In the genomic region with DNA sequence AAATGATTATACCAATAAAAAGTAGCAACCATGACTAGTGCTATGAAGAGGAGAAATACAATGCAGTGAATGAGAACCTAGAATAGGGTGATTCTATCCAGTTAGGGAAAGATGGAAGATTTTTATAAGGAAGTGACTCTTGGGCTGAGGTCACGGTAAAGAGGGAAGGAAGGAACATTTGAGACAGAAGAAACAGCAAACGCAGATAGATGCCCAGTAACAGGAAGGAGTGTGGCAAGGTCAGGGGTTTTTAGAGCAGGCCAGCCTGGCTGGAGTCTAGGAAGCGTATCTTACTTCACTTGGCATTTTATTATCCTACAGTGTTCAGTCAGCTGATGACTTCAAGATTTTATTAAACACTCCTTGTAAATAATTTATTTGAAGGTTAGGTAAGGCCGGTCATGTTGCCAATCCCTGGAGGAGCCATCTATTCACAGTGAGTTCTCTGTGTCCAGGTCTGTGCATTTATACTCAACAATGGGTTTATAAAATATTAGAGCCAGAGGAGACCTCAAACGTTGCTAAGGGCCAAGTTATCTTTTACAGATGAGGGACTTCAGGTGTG, we compare ENCODE assay signal across 18 cellular contexts.
DNase-seq lines count a peak whose midpoint lies in the region; ATAC-seq, FAIRE-seq and TF ChIP-seq lines count a peak whose summit lies in the region.
"Had no signal": no experiment of that assay in that cellular context is flagged by ENCODE, and none has a peak within 500 bp of the region (broad histone marks: within the 10 kb centered on the region; RNA-seq: fewer than 3 reads in every experiment).

No MANE protein-coding gene starts in this region.

- H3K4me1 ChIP-seq in IMR-90 (ENCODE audit: control insufficient read depth, insufficient read depth, low read length) (peaks cover 17% of the 10 kb centered on the region), adipocyte (ENCODE audit: control insufficient read depth, insufficient read depth, low read length) (peaks cover 60% of the 10 kb centered on the region), left lung (peaks cover 0 to 62% of the 10 kb centered on the region in 2 donors)

- TF ChIP-seq CTCF in IMR-90 (conservative IDR thresholded peaks at IDR 0.05; ENCODE audit: low read depth, low read length) (no peak), left lung (IDR thresholded peaks at IDR 0.05) (no peak), D721Med (IDR thresholded peaks at IDR 0.05; ENCODE audit: insufficient read depth, missing control alignments) (no peak)

- ATAC-seq in IMR-90 (ENCODE audit: low read depth) = no peak
- peak; percentile 32 for ATAC-seq in left lung
- no peak for ATAC-seq in HG03354 (IDR thresholded peaks at IDR 0.05; ENCODE audit: poor library complexity, severe bottlenecking, unreplicated experiment)
- ATAC-seq: GM12878 had no signal

- peak overlapping the region; percentile 56; the same call in 1 of the 2 replicates for H2BK120ac ChIP-seq in IMR-90 (ENCODE audit: low read depth, low read length)

- BruUV-seq in IMR-90 (replicated peaks; lab: Mats Ljungman, UMichigan) = no TSS peak

- H2BK5ac ChIP-seq in IMR-90 (ENCODE audit: low read depth, low read length, poor library complexity, severe bottlenecking) = no peak overlapping the region

- CTCF ChIA-PET in IMR-90 (lab: Yijun Ruan, JAX) = no interaction called here

- H3K4me1 Mint-ChIP-seq in activated CD4-positive, alpha-beta T cell treated with anti-CD3 and anti-CD28 coated beads, Interleukin-2, amount 10 ng/mL, durations not matched to agents 24 days and 14 days = peaks cover 24% of the 10 kb centered on the region

- H2AK9ac ChIP-seq in IMR-90 (replicated peaks; ENCODE audit: low read depth, low read length, poor library complexity) = no peak overlapping the region

- no peaks in the 10 kb centered on the region for H3K27me3 Mint-ChIP-seq in activated CD4-positive, alpha-beta T cell treated with anti-CD3 and anti-CD28 coated beads, Interleukin-2, amount 10 ng/mL, durations not matched to agents 24 days and 14 days

- TF ChIP-seq POLR2A in IMR-90 (IDR thresholded peaks at IDR 0.05; ENCODE audit: low read depth, low read length) = no peak

- H3K56ac ChIP-seq in IMR-90 (ENCODE audit: extremely low read depth, insufficient read depth, low read length) = 0 out of 2 replicates have a peak overlapping the region, but pooled peaks have one; percentile 2

- peak overlapping the region; percentile 81; the same call in 1 of the 2 replicates for H4K91ac ChIP-seq in IMR-90 (ENCODE audit: insufficient read depth, low read depth, low read length)

- H3K14ac ChIP-seq in IMR-90 (replicated peaks; ENCODE audit: low read depth, low read length) = peak overlapping the region; percentile 90; the same call in 1 of the 2 replicates

- H3K4me2 ChIP-seq in IMR-90 (ENCODE audit: low read depth, low read length) = no peak overlapping the region
- H3K4me2 ChIP-seq: hepatocyte had no signal

- H4K5ac ChIP-seq in IMR-90 (ENCODE audit: low read depth, low read length) = no peak overlapping the region

- no peak overlapping the region for H2AFZ ChIP-seq in IMR-90 (replicated peaks; ENCODE audit: low read length, poor library complexity)
- H2AFZ ChIP-seq: hepatocyte had no signal

- peak overlapping the region; percentile 93; the same call in 2 of the 3 replicates for H2BK15ac ChIP-seq in IMR-90 (ENCODE audit: low read depth, low read length)

- TF ChIP-seq RAD21 in IMR-90 (IDR thresholded peaks at IDR 0.05; ENCODE audit: low read length) = no peak

- H3K23ac ChIP-seq in IMR-90 (ENCODE audit: low read depth, low read length) = 0 out of 2 replicates have a peak overlapping the region, but pooled peaks have one; percentile 5

- H3K4me3 ChIP-seq in IMR-90 (ENCODE audit: insufficient read depth, low read depth, low read length) = no peak overlapping the region
- H3K4me3 ChIP-seq in adipocyte (ENCODE audit: low read length) = no peak overlapping the region
- no peak overlapping the region for H3K4me3 ChIP-seq in left lung
- H3K4me3 ChIP-seq: body of pancreas, GM12878, hepatocyte, stomach had no signal

- H3K36me3 Mint-ChIP-seq in activated CD4-positive, alpha-beta T cell treated with anti-CD3 and anti-CD28 coated beads, Interleukin-2, amount 10 ng/mL, durations not matched to agents 24 days and 14 days (ENCODE audit: low read depth) = peaks cover 48% of the 10 kb centered on the region

- in situ Hi-C loops in IMR-90 (cut with MboI; ENCODE audit: low sequenced_read_pairs) = no loop called here

- no CpG with 5 or more reads among the region's 5 CpGs for WGBS in IMR-90 (ENCODE audit: extremely low coverage in 2 of 2, insufficient read length in 1 of 2), 2 experiments

- H3K9ac ChIP-seq in IMR-90 (ENCODE audit: low read depth, low read length) (no peak overlapping the region), adipocyte (ENCODE audit: low read length) (peak overlapping the region; percentile 2)

- no peak overlapping the region for H3K27ac Mint-ChIP-seq in activated CD4-positive, alpha-beta T cell treated with anti-CD3 and anti-CD28 coated beads, Interleukin-2, amount 10 ng/mL, durations not matched to agents 24 days and 14 days
- H3K27ac Mint-ChIP-seq: activated naive CD4-positive, alpha-beta T cell treated with anti-CD3 and anti-CD28 coated beads for 36 hours; H9 had no signal

- POLR2A ChIA-PET in IMR-90 (lab: Charles Lee; ENCODE audit: unreplicated experiment) = no interaction called here

- H3K27me3 ChIP-seq in IMR-90 (ENCODE audit: control insufficient read depth, insufficient read depth, low read length) (no peaks in the 10 kb centered on the region), adipocyte (replicated peaks; ENCODE audit: control insufficient read depth, insufficient read depth, low read length) (no peaks in the 10 kb centered on the region), left lung (no peaks in the 10 kb centered on the region)
- H3K27me3 ChIP-seq: body of pancreas, hepatocyte, stomach had no signal

- peaks cover 5 to 8% of the 10 kb centered on the region in 2 experiments; a peak in 2 of 4 replicates for H3K79me1 ChIP-seq in IMR-90 (ENCODE audit: low read depth in 1 of 2, low read length in 2 of 2)

- intact Hi-C loops in IMR-90 (cut with micrococcal nuclease) (no loop called here), left lung (cut with DNase I) (no loop called here)
- intact Hi-C loops in activated CD4-positive, alpha-beta T cell treated with anti-CD3 and anti-CD28 coated beads, Interleukin-2, amount 10 ng/mL, durations not matched to agents 24 days and 14 days (cut with micrococcal nuclease) = no loop called here

- H3K9me3 Mint-ChIP-seq in activated CD4-positive, alpha-beta T cell treated with anti-CD3 and anti-CD28 coated beads, Interleukin-2, amount 10 ng/mL, durations not matched to agents 24 days and 14 days = no peaks in the 10 kb centered on the region
- H3K9me3 Mint-ChIP-seq: activated naive CD4-positive, alpha-beta T cell treated with anti-CD3 and anti-CD28 coated beads for 36 hours; H9 had no signal

- H3K36me3 ChIP-seq in IMR-90 (ENCODE audit: control insufficient read depth, insufficient read depth, low read length) = no peaks in the 10 kb centered on the region
- H3K36me3 ChIP-seq in adipocyte (ENCODE audit: control insufficient read depth, insufficient read depth, low read length, severe bottlenecking) = no peaks in the 10 kb centered on the region
- no peaks in the 10 kb centered on the region for H3K36me3 ChIP-seq in left lung
- H3K36me3 ChIP-seq: stomach had no signal

- H4K20me1 ChIP-seq in IMR-90 (ENCODE audit: insufficient read depth, low read length) = no peaks in the 10 kb centered on the region

- DNase-seq in IMR-90 (no peak), adipocyte (ENCODE audit: low read depth) (no peak), left lung (peak in 1 of 2 donors; percentile 55), D721Med (ENCODE audit: insufficient read length, low spot score) (no peak)
- DNase-seq in activated CD4-positive, alpha-beta T cell treated with anti-CD3 and anti-CD28 coated beads, Interleukin-2, amount 10 ng/mL, durations not matched to agents 24 days and 14 days = no peak
- DNase-seq: activated CD4-positive, alpha-beta T cell treated with anti-CD3 and anti-CD28 coated beads for 1 hour; activated CD8-positive, alpha-beta memory T cell treated with anti-CD3 and anti-CD28 coated beads, Interleukin-2, amount 50 U/mL, for 48 hours; activated naive CD4-positive, alpha-beta T cell treated with anti-CD3 and anti-CD28 coated beads for 36 hours; H9; kidney; MM.1S; stimulated activated CD4-positive, alpha-beta T cell treated with anti-CD3 and anti-CD28 coated beads, Interleukin-15, amount 100 ng/mL, for 24 hours; stomach had no signal

- no peak overlapping the region for H3K27ac ChIP-seq in IMR-90 (ENCODE audit: insufficient read depth, low read length)
- H3K27ac ChIP-seq in left lung = peak overlapping the region; percentile 21 to 91
- H3K27ac ChIP-seq in temporal lobe (ENCODE audit: low read depth, low read length) = peak overlapping the region; percentile 10

- dilution Hi-C loops in IMR-90 (cut with HindIII; ENCODE audit: low sequenced_read_pairs, unreplicated experiment) = no loop called here

- H3K4me3 Mint-ChIP-seq in activated CD4-positive, alpha-beta T cell treated with anti-CD3 and anti-CD28 coated beads, Interleukin-2, amount 10 ng/mL, durations not matched to agents 24 days and 14 days = no peak overlapping the region
- H3K4me3 Mint-ChIP-seq: activated naive CD4-positive, alpha-beta T cell treated with anti-CD3 and anti-CD28 coated beads for 36 hours; H9 had no signal

- H2AK5ac ChIP-seq in IMR-90 (ENCODE audit: low read depth, low read length) = peak overlapping the region; percentile 36; the same call in 1 of the 2 replicates

- no peak for FAIRE-seq in D721Med (lab: Jason Lieb, UNC)
- FAIRE-seq: GM12878, kidney had no signal

- peak overlapping the region; percentile 59; the same call in 1 of the 2 replicates for H3K18ac ChIP-seq in IMR-90 (ENCODE audit: low read depth, low read length)

- H3K9me1 ChIP-seq in IMR-90 (ENCODE audit: insufficient read depth, low read length) = peaks cover 14% of the 10 kb centered on the region

- H2BK20ac ChIP-seq in IMR-90 (ENCODE audit: low read depth, low read length) = peak overlapping the region; percentile 97; the same call in 1 of the 2 replicates

- H3K9me3 ChIP-seq in IMR-90 (ENCODE audit: control insufficient read depth, insufficient read depth, low read length) (no peaks in the 10 kb centered on the region), adipocyte (ENCODE audit: control insufficient read depth, low read length) (no peaks in the 10 kb centered on the region), left lung (no peaks in the 10 kb centered on the region)
- H3K9me3 ChIP-seq: body of pancreas, stomach had no signal

- peak overlapping the region; percentile 87 for H3K4ac ChIP-seq in IMR-90 (ENCODE audit: low read depth, low read length)

- no peak overlapping the region; a peak in 1 of 4 replicates for H4K8ac ChIP-seq in IMR-90 (ENCODE audit: low read depth in 2 of 2, low read length in 2 of 2)
